ENCODE assay signal across 18 cellular contexts in the genomic region with DNA sequence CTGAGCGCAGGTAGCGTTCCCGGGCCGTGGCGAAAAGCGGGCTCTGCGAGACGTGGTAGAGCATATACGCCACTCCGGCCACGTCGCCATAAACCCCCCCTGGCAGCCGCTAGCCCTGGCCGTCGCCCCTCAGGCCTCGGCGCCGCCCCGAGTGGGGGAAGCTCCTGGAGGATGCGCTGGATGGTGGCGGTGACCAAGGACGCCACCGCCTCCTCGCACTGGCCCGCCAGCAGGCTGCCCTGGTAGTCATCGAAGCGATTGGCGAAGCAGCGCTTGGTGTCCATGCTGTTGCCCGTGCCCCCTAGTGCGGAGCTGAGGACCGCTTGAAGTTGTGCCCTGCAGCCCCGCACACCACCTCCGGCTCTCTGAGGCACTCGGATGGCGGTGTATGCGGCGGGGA. TPM values are rescaled to one million over a fixed set of nuclear protein-coding genes. Genes with fewer than 3 reads are reported as not detected.
DNase-seq lines count a peak whose midpoint lies in the region; ATAC-seq, FAIRE-seq and TF ChIP-seq lines count a peak whose summit lies in the region.
"Not testable (repeated sequence)": the region's sequence is repeated elsewhere in the genome, so short reads cannot be mapped to it uniquely, and the experiment has no call there.
"Had no signal": no experiment of that assay in that cellular context is flagged by ENCODE, and none has a peak within 500 bp of the region (broad histone marks: within the 10 kb centered on the region; RNA-seq: fewer than 3 reads in every experiment).

No MANE protein-coding gene starts in this region.

- not testable (repeated sequence) for H3K36me3 ChIP-seq in HUES64 (ENCODE audit: insufficient read depth, low read length); astrocyte (ENCODE audit: insufficient read depth, low read length); endothelial cell of umbilical vein (ENCODE audit: control insufficient read depth in 2 of 2, extremely low read depth in 1 of 2, insufficient read depth in 2 of 2, low read length in 2 of 2); psoas muscle (ENCODE audit: insufficient read depth in 1 of 2, low read depth in 1 of 2); tibial artery

- H3K4me3 Mint-ChIP-seq in astrocyte (ENCODE audit: unreplicated experiment) (peak overlapping the region; percentile 75), mesothelial cell of epicardium (peak overlapping the region; percentile 64)

- H3K27ac Mint-ChIP-seq in astrocyte (ENCODE audit: unreplicated experiment); mesothelial cell of epicardium: not testable (repeated sequence)

- H3K4me2 ChIP-seq in astrocyte (ENCODE audit: low read length), result peak overlapping the region; percentile 66
- not testable (repeated sequence) for H3K4me2 ChIP-seq in endothelial cell of umbilical vein (ENCODE audit: insufficient read depth, low read length)

- not testable (repeated sequence) for H4K20me1 ChIP-seq in astrocyte (ENCODE audit: insufficient read depth, low read length); endothelial cell of umbilical vein (replicated peaks; ENCODE audit: control insufficient read depth, extremely low read depth, insufficient read depth, low read length)

- DNase-seq in AG09309 (ENCODE audit: low read depth); astrocyte (ENCODE audit: low read depth); endothelial cell of umbilical vein (ENCODE audit: low read depth, low spot score); mesothelial cell of epicardium (ENCODE audit: low spot score in 2 of 2, unreplicated experiment in 2 of 2); psoas muscle; tibial artery: not testable (repeated sequence)

- H3K79me2 ChIP-seq in astrocyte (ENCODE audit: insufficient read depth, low read length); endothelial cell of umbilical vein (ENCODE audit: control insufficient read depth, insufficient read depth, low read length): not testable (repeated sequence)

- dilution Hi-C loops in endothelial cell of umbilical vein (cut with MboI; ENCODE audit: extremely low pct_ligation_motif_present, low sequenced_read_pairs), result not testable (repeated sequence)

- BruUV-seq in endothelial cell of umbilical vein (replicated peaks; lab: Mats Ljungman, UMichigan), result not testable (repeated sequence)

- H3K9ac ChIP-seq in HUES64 (ENCODE audit: low read depth, low read length); endothelial cell of umbilical vein (replicated peaks; ENCODE audit: extremely low read depth, insufficient read depth, low read length): not testable (repeated sequence)
- H3K9ac ChIP-seq in astrocyte (ENCODE audit: low read length), result peak overlapping the region; percentile 10

- 2% methylated on average over 37 of the region's 38 CpGs for WGBS in HUES64
- WGBS in psoas muscle, 3 donors, result 0 to 31% (median 2%) methylated on average over 8 to 38 of the region's 38 CpGs

- H3K4me3 ChIP-seq in AG09309 (ENCODE audit: control insufficient read depth, low read depth, low read length) (peak overlapping the region; percentile 23), HUES64 (ENCODE audit: low read length) (peak overlapping the region; percentile 44), astrocyte (ENCODE audit: insufficient read depth, low read depth, low read length) (peak overlapping the region; percentile 51), endothelial cell of umbilical vein (replicated peaks in 1 of 3; ENCODE audit: insufficient read depth in 1 of 3, low read depth in 1 of 3, low read length in 3 of 3) (peak overlapping the region in 1 of 3 experiments; percentile 18), iPS-18c (ENCODE audit: insufficient read depth, low read depth, low read length) (peak overlapping the region; percentile 46), psoas muscle (peak overlapping the region; percentile 34), tibial artery (peak overlapping the region; percentile 28 to 35)

- peaks cover 13% of the 10 kb centered on the region for H3K27me3 ChIP-seq in HUES64 (ENCODE audit: insufficient read depth, low read length)
- H3K27me3 ChIP-seq in astrocyte (ENCODE audit: insufficient read depth, low read length); endothelial cell of umbilical vein (ENCODE audit: control insufficient read depth in 2 of 2, insufficient read depth in 2 of 2, low read length in 2 of 2); tibial artery: not testable (repeated sequence)
- H3K27me3 ChIP-seq in psoas muscle (ENCODE audit: insufficient read depth in 3 of 3, low read length in 2 of 3), result peaks cover 0 to 12% (median 0%) of the 10 kb centered on the region in 3 donors

- CTCF ChIA-PET in endothelial cell of umbilical vein (lab: Charles Lee), result not testable (repeated sequence)

- not testable (repeated sequence) for H3K4me1 ChIP-seq in HUES64 (ENCODE audit: insufficient read depth, low read length); astrocyte (ENCODE audit: insufficient read depth, low read length); endothelial cell of umbilical vein (ENCODE audit: control insufficient read depth, extremely low read depth, insufficient read depth, low read length); psoas muscle; tibial artery

- H3K36me3 Mint-ChIP-seq in astrocyte (ENCODE audit: low read depth, unreplicated experiment); mesothelial cell of epicardium: not testable (repeated sequence)

- not testable (repeated sequence) for H3K9me3 ChIP-seq in HUES64 (ENCODE audit: insufficient read depth, low read depth, low read length); astrocyte (ENCODE audit: insufficient read depth, low read depth, low read length); endothelial cell of umbilical vein (replicated peaks; ENCODE audit: control insufficient read depth, insufficient read depth, low read length); iPS-18c (ENCODE audit: control insufficient read depth, insufficient read depth, low read length); psoas muscle; tibial artery

- H3K4me1 Mint-ChIP-seq in astrocyte (ENCODE audit: low read depth, unreplicated experiment); mesothelial cell of epicardium: not testable (repeated sequence)

- TF ChIP-seq CTCF in AG09309 (IDR thresholded peaks at IDR 0.05; ENCODE audit: control insufficient read depth, insufficient read depth, low read depth, low read length, missing control alignments); astrocyte (IDR thresholded peaks at IDR 0.05; ENCODE audit: insufficient read depth, low read depth, low read length); endothelial cell of umbilical vein (IDR thresholded peaks at IDR 0.05; ENCODE audit: extremely low read depth in 1 of 2, insufficient read depth in 1 of 2, low read depth in 1 of 2, low read length in 2 of 2); mesothelial cell of epicardium (IDR thresholded peaks at IDR 0.05; ENCODE audit: unreplicated experiment); psoas muscle (IDR thresholded peaks at IDR 0.05); tibial artery (IDR thresholded peaks at IDR 0.05): not testable (repeated sequence)

- H3K27ac ChIP-seq in HUES64 (ENCODE audit: low read depth, low read length); astrocyte (ENCODE audit: low read depth, low read length); endothelial cell of umbilical vein (ENCODE audit: insufficient read depth, low read depth, low read length); psoas muscle; tibial artery: not testable (repeated sequence)

- TF ChIP-seq POLR2A in endothelial cell of umbilical vein (IDR thresholded peaks at IDR 0.05; ENCODE audit: low read depth, low read length), result not testable (repeated sequence)

- not testable (repeated sequence) for FAIRE-seq in astrocyte (lab: Jason Lieb, UNC)
- FAIRE-seq in endothelial cell of umbilical vein (lab: Jason Lieb, UNC), result peak; percentile 28

- H3K9me1 ChIP-seq in endothelial cell of umbilical vein (replicated peaks; ENCODE audit: control insufficient read depth, extremely low read depth, insufficient read depth, low read length), result not testable (repeated sequence)

- not testable (repeated sequence) for H3K27me3 Mint-ChIP-seq in astrocyte (ENCODE audit: low read depth, unreplicated experiment)
- peaks cover 29% of the 10 kb centered on the region for H3K27me3 Mint-ChIP-seq in mesothelial cell of epicardium (ENCODE audit: low read depth)

- intact Hi-C loops in endothelial cell of umbilical vein (cut with micrococcal nuclease); psoas muscle (cut with DNase I); tibial artery (cut with DNase I; ENCODE audit: low total_unique reads): not testable (repeated sequence)

- H3K9me3 Mint-ChIP-seq in astrocyte (ENCODE audit: unreplicated experiment), result not testable (repeated sequence)
- peaks cover 21% of the 10 kb centered on the region for H3K9me3 Mint-ChIP-seq in mesothelial cell of epicardium

- ATAC-seq in psoas muscle, result not testable (repeated sequence)

- POLR2A ChIA-PET in endothelial cell of umbilical vein (lab: Charles Lee), result not testable (repeated sequence)

- peak overlapping the region; percentile 47 for H2AFZ ChIP-seq in astrocyte (ENCODE audit: low read depth, low read length)
- not testable (repeated sequence) for H2AFZ ChIP-seq in endothelial cell of umbilical vein (ENCODE audit: low read depth, low read length)

RNA-seq across cellular contexts. Expression of a gene that starts 22.4 kb away (rescaled TPM):
- polyA plus RNA-seq in HUES64 (2013, experiment 1 of 2), result not detected
- polyA plus RNA-seq in HUES64 (2013, experiment 2 of 2), result not detected
- not detected in 2 replicates for total RNA-seq in astrocyte
- not detected in 2 replicates for total RNA-seq in endothelial cell of umbilical vein
- polyA plus RNA-seq in endothelial cell of umbilical vein, result not detected in 2 replicates
- not detected in 2 replicates for polyA plus RNA-seq in endothelial cell of umbilical vein (2011; cell fraction: cytosol; rRNA removed)
- not detected in 2 replicates for polyA plus RNA-seq in endothelial cell of umbilical vein (2011; cell fraction: nucleus; rRNA removed)
- polyA plus RNA-seq in endothelial cell of umbilical vein (2012), result not detected in 2 replicates
- polyA minus RNA-seq in endothelial cell of umbilical vein, result not detected in 2 replicates
- not detected for polyA minus RNA-seq in endothelial cell of umbilical vein (2011; cell fraction: cytosol; rRNA and poly(A)+ RNA removed)
- not detected in 2 replicates for polyA minus RNA-seq in endothelial cell of umbilical vein (2011; cell fraction: nucleus; rRNA and poly(A)+ RNA removed)
- total RNA-seq in mesothelial cell of epicardium, result not detected in 3 replicates
- not detected for total RNA-seq in psoas muscle
- polyA plus RNA-seq in psoas muscle, result not detected
- total RNA-seq: A172; activated CD4-positive, alpha-beta memory T cell treated with anti-CD3 and anti-CD28 coated beads, Interleukin-2, amount 10 ng/mL, durations not matched to agents 7 days and 5 days; activated naive CD8-positive, alpha-beta T cell treated with anti-CD3 and anti-CD28 coated beads, Interleukin-2, amount 10 ng/mL, durations not matched to agents 7 days and 5 days; cardiac septum; dermis blood vessel endothelial cell; left cardiac atrium; MCF 10A; mucosa of gallbladder; right cardiac atrium; Right ventricle myocardium superior had no signal
- polyA plus RNA-seq: right cardiac atrium had no signal
